Comparison of ENCODE assay signal across 15 cellular contexts in the genomic region with DNA sequence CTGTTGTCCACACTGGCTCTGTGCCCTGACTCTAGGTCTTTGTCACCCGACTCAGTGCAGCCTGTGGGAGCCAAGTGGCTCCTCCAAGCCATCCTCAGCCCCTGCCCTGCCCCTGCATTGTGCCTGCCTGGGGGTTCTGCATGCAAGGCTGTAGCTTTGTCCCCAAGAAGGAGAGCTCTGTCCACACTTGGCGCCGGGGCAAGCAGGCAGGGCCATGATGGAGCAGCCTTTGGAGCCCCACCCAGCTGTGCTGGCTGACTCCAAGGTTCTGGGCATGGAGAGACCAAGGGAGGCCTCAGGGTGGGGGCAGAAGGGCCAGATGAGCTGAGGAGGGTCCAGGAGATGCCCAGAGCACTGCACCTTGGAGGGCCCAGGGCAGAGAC.
"Had no signal": no experiment of that assay in that cellular context is flagged by ENCODE, and none has a peak within 500 bp of the region (broad histone marks: within the 10 kb centered on the region; RNA-seq: fewer than 3 reads in every experiment).

No MANE protein-coding gene starts in this region.

- H3K4me1 Mint-ChIP-seq: activated CD8-positive, alpha-beta memory T cell treated with anti-CD3 and anti-CD28 coated beads, Interleukin-2, amount 10 ng/mL, durations not matched to agents 7 days and 5 days; activated naive CD8-positive, alpha-beta T cell treated with anti-CD3 and anti-CD28 coated beads, Interleukin-2, amount 50 U/mL, for 24 hours; T-helper 17 cell had no signal

- H3K9me3 ChIP-seq: ascending aorta, heart right ventricle, upper lobe of left lung had no signal

- H3K27me3 Mint-ChIP-seq: activated CD8-positive, alpha-beta memory T cell treated with anti-CD3 and anti-CD28 coated beads, Interleukin-2, amount 10 ng/mL, durations not matched to agents 7 days and 5 days had no signal

- H3K36me3 Mint-ChIP-seq: activated CD8-positive, alpha-beta memory T cell treated with anti-CD3 and anti-CD28 coated beads, Interleukin-2, amount 10 ng/mL, durations not matched to agents 7 days and 5 days; neural progenitor cell had no signal

- H3K4me1 ChIP-seq: ascending aorta, upper lobe of left lung had no signal

- ATAC-seq: activated CD8-positive, alpha-beta memory T cell treated with anti-CD3 and anti-CD28 coated beads, Interleukin-2, amount 10 ng/mL, durations not matched to agents 7 days and 5 days; activated naive CD8-positive, alpha-beta T cell treated with anti-CD3 and anti-CD28 coated beads, Interleukin-2, amount 50 U/mL, for 24 hours; heart right ventricle; left ventricle myocardium superior; right cardiac atrium; T-helper 17 cell had no signal

- H3K4me3 ChIP-seq: ascending aorta, heart right ventricle, neural progenitor cell, upper lobe of left lung had no signal

- H3K9me3 Mint-ChIP-seq: activated naive CD8-positive, alpha-beta T cell treated with anti-CD3 and anti-CD28 coated beads, Interleukin-2, amount 50 U/mL, for 24 hours; neural progenitor cell had no signal

- H3K4me3 Mint-ChIP-seq: activated CD8-positive, alpha-beta memory T cell treated with anti-CD3 and anti-CD28 coated beads, Interleukin-2, amount 10 ng/mL, durations not matched to agents 7 days and 5 days; activated naive CD8-positive, alpha-beta T cell treated with anti-CD3 and anti-CD28 coated beads, Interleukin-2, amount 50 U/mL, for 24 hours; neural progenitor cell; T-helper 17 cell had no signal

- DNase-seq: activated CD4-positive, CD25-positive, alpha-beta regulatory T cell; activated CD8-positive, alpha-beta memory T cell treated with anti-CD3 and anti-CD28 coated beads, Interleukin-2, amount 10 ng/mL, durations not matched to agents 7 days and 5 days; activated naive CD4-positive, alpha-beta T cell treated with Interleukin-2 at 50 U/mL for 16 hours; activated naive CD8-positive, alpha-beta T cell treated with anti-CD3 and anti-CD28 coated beads, Interleukin-2, amount 50 U/mL, for 24 hours; foreskin melanocyte; heart right ventricle; left ventricle myocardium superior; stimulated activated CD4-positive, alpha-beta T cell treated with anti-CD3 and anti-CD28 coated beads, Interleukin-1b, Interleukin-23, amount 100 ng/mL, for 48 hours; stimulated activated naive CD4-positive, alpha-beta T cell; substantia nigra; T-helper 17 cell had no signal

- H3K27ac ChIP-seq: ascending aorta, heart right ventricle, neural progenitor cell, upper lobe of left lung had no signal

- H3K9ac ChIP-seq: neural progenitor cell had no signal

- H3K27ac Mint-ChIP-seq: activated CD8-positive, alpha-beta memory T cell treated with anti-CD3 and anti-CD28 coated beads, Interleukin-2, amount 10 ng/mL, durations not matched to agents 7 days and 5 days; activated naive CD8-positive, alpha-beta T cell treated with anti-CD3 and anti-CD28 coated beads, Interleukin-2, amount 50 U/mL, for 24 hours; T-helper 17 cell had no signal

- H3K27me3 ChIP-seq: ascending aorta, neural progenitor cell, upper lobe of left lung had no signal

- H3K36me3 ChIP-seq: ascending aorta, heart right ventricle, neural progenitor cell, upper lobe of left lung had no signal

- H2AFZ ChIP-seq: neural progenitor cell had no signal
